ENCODE assay signal across 8 cellular contexts in the genomic region with DNA sequence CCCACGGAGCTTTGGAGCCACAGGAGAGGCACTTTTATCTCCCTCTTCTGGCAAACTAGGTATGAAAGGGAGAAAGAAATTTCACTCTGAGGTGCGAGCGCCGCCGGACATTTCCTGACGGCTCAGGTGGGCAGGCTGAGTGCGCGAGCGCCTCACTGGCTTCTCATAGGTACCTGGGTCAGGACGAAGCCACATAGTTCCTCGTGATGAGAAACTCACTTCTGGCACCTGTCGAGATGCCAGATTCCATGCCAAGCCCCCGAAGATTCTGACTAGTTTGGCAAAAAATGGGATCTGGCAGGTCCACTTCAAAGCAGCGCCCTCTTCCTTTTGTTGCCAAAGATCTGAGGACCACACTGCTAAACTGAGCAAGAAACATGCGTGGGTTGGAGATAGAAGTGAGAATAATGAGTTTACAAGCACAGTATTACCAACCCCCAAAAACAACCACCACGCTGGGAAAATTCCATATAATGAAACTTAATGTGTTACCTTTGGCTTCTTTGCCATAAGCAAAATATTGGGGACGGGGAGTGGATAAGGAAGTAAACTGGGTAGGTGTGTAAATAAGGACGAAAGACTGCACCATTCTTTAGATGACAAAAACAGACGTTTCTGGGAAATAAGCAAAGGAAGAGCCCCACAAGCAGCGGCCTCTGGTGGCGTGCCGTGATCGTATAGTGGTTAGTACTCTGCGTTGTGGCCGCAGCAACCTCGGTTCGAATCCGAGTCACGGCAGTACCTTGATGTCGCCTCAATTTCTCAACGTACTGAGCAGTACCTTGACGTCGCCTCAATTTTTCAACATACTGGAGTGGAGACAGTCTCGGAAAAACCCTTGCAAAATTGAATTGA.
DNase-seq lines count a peak whose midpoint lies in the region; ATAC-seq and TF ChIP-seq lines count a peak whose summit lies in the region.

No MANE protein-coding gene starts in this region.

- H3K9me3 ChIP-seq in body of pancreas, result no peaks in the 10 kb centered on the region

- DNase-seq in COLO668 (lab: John Stamatoyannopoulos, UW; ENCODE audit: unreplicated experiment) (peak; percentile 48), NAMALWA (ENCODE audit: low spot score) (peak; percentile 80), UCSD-AML1 (lab: John Stamatoyannopoulos, UW; ENCODE audit: unreplicated experiment) (peak; percentile 81), body of pancreas (peak; percentile 64 to 72 (median 66)), immature natural killer cell (peak; percentile 71 to 79 (median 73)), 8988T (no peak)
- DNase-seq in stimulated activated CD4-positive, alpha-beta T cell treated with anti-CD3 and anti-CD28 coated beads, Interleukin-12 subunit alpha, Interleukin-12 subunit beta, amount 100 ng/mL, for 48 hours (ENCODE audit: low read depth in 2 of 3, low spot score in 1 of 3), result peak; percentile 73 to 82 (median 78)

- no peaks in the 10 kb centered on the region for H3K9me3 Mint-ChIP-seq in immature natural killer cell

- H3K27ac Mint-ChIP-seq in immature natural killer cell, result peak overlapping the region; percentile 28 to 87 (median 76)

- peaks cover 25 to 43% of the 10 kb centered on the region in 2 donors for H3K4me1 Mint-ChIP-seq in immature natural killer cell

- no peaks in the 10 kb centered on the region for H3K27me3 ChIP-seq in body of pancreas

- 1% methylated on average over 34 of the region's 34 CpGs for WGBS in body of pancreas, 2 donors

- peak; percentile 17 to 54 (median 38) for TF ChIP-seq CTCF in body of pancreas (IDR thresholded peaks at IDR 0.05)

- H3K27ac ChIP-seq in body of pancreas, result peak overlapping the region in 1 of 4 donors; percentile 41

- peak overlapping the region in 1 of 2 donors; percentile 13 for H3K4me3 ChIP-seq in body of pancreas

- TF ChIP-seq POLR2A in body of pancreas (IDR thresholded peaks at IDR 0.05), result no peak

- no peaks in the 10 kb centered on the region for H3K36me3 ChIP-seq in body of pancreas (replicated peaks in 1 of 2; ENCODE audit: insufficient read depth in 1 of 2, low read depth in 2 of 2)

- peak overlapping the region; percentile 80 to 91 (median 86) for H3K4me3 Mint-ChIP-seq in immature natural killer cell

- H3K4me1 ChIP-seq in body of pancreas, result peaks cover 21% of the 10 kb centered on the region

- peaks cover 7 to 17% (median 14%) of the 10 kb centered on the region in 3 donors for H3K27me3 Mint-ChIP-seq in immature natural killer cell (ENCODE audit: low read depth in 3 of 3)

- ATAC-seq in GM21515 (IDR thresholded peaks at IDR 0.05; ENCODE audit: unreplicated experiment), result peak; percentile 49
- ATAC-seq in body of pancreas, result peak; percentile 68

- intact Hi-C loops in body of pancreas (cut with DNase I), result no loop called here

- H3K36me3 Mint-ChIP-seq in immature natural killer cell, result no peaks in the 10 kb centered on the region
